In genomic region chr12:82554529-82554928, GRCh38 we compare ENCODE assay signal across 12 cellular contexts.
A peak's percentile ranks its signal among the peaks of the same experiment; 100 is the strongest.
DNase-seq lines count a peak whose midpoint lies in the region; ATAC-seq and TF ChIP-seq lines count a peak whose summit lies in the region.
"Had no signal": no experiment of that assay in that cellular context is flagged by ENCODE, and none has a peak within 500 bp of the region (broad histone marks: within the 10 kb centered on the region; RNA-seq: fewer than 3 reads in every experiment).

No MANE protein-coding gene starts in this region.

- H4K20me1 ChIP-seq in MM.1S (ENCODE audit: insufficient read depth, low read length) = no peaks in the 10 kb centered on the region
- H4K20me1 ChIP-seq in hepatocyte (ENCODE audit: insufficient read depth, poor library complexity, severe bottlenecking) = no peaks in the 10 kb centered on the region

- TF ChIP-seq CTCF in epithelial cell of proximal tubule (conservative IDR thresholded peaks at IDR 0.05; ENCODE audit: low read depth, low read length) (no peak), Peyer's patch (IDR thresholded peaks at IDR 0.05) (no peak), MM.1S (IDR thresholded peaks at IDR 0.05; ENCODE audit: low read length) (no peak), hepatocyte (IDR thresholded peaks at IDR 0.05; ENCODE audit: poor library complexity) (no peak)

- H3K9ac ChIP-seq in MM.1S (ENCODE audit: low read length) = no peak overlapping the region

- no peak overlapping the region for H2AFZ ChIP-seq in MM.1S (ENCODE audit: low read length)
- no peak overlapping the region for H2AFZ ChIP-seq in hepatocyte

- H3K4me2 ChIP-seq in MM.1S (ENCODE audit: low read depth, low read length) (no peak overlapping the region), hepatocyte (no peak overlapping the region)

- TF ChIP-seq POLR2A in GM18505 (IDR thresholded peaks at IDR 0.05; ENCODE audit: borderline replicate concordance, extremely low read depth, insufficient read depth, insufficient read length) = no peak
- TF ChIP-seq POLR2A in Peyer's patch (IDR thresholded peaks at IDR 0.05) = no peak

- H3K27ac ChIP-seq in Peyer's patch (no peak overlapping the region), MM.1S (ENCODE audit: low read length) (no peak overlapping the region), hepatocyte (no peak overlapping the region)
- H3K27ac ChIP-seq: cardiac muscle cell, ovary had no signal

- ATAC-seq in GM18505 (IDR thresholded peaks at IDR 0.05; ENCODE audit: unreplicated experiment) = peak; percentile 84
- ATAC-seq in GM21529 (IDR thresholded peaks at IDR 0.05; ENCODE audit: unreplicated experiment) = peak; percentile 84
- peak; percentile 85 for ATAC-seq in HG03354 (IDR thresholded peaks at IDR 0.05; ENCODE audit: poor library complexity, severe bottlenecking, unreplicated experiment)
- ATAC-seq: PC-3 had no signal

- DNase-seq in epithelial cell of proximal tubule (ENCODE audit: low read depth) (peak; percentile 50), NOMO-1 treated with DMSO at 0.1 percent for 48 hours (lab: John Stamatoyannopoulos, UW; ENCODE audit: unreplicated experiment) (no peak), Peyer's patch (no peak), MM.1S (no peak), hepatocyte (ENCODE audit: low spot score) (no peak)
- DNase-seq: activated T-cell treated with anti-CD3 and anti-CD28 coated beads, Interleukin-2, amount 50 U/mL, for 1 hour; ovary; PC-3 had no signal

- H3F3A ChIP-seq in MM.1S (ENCODE audit: insufficient read depth, low read length) = no peaks in the 10 kb centered on the region

- H3K36me3 ChIP-seq in Peyer's patch = no peaks in the 10 kb centered on the region
- H3K36me3 ChIP-seq in MM.1S (replicated peaks; ENCODE audit: insufficient read depth, low read length) = no peaks in the 10 kb centered on the region
- H3K36me3 ChIP-seq in hepatocyte (replicated peaks; ENCODE audit: insufficient read depth, low read depth) = no peaks in the 10 kb centered on the region
- H3K36me3 ChIP-seq: cardiac muscle cell, ovary had no signal

- H3K4me3 ChIP-seq in epithelial cell of proximal tubule (ENCODE audit: low read depth, low read length) = no peak overlapping the region
- H3K4me3 ChIP-seq in Peyer's patch = no peak overlapping the region
- H3K4me3 ChIP-seq in MM.1S (ENCODE audit: low read length) = no peak overlapping the region
- no peak overlapping the region for H3K4me3 ChIP-seq in hepatocyte
- H3K4me3 ChIP-seq: cardiac muscle cell, ovary had no signal

- H3K4me1 ChIP-seq in Peyer's patch = no peaks in the 10 kb centered on the region
- H3K4me1 ChIP-seq in MM.1S (ENCODE audit: low read length) = no peaks in the 10 kb centered on the region
- H3K4me1 ChIP-seq in hepatocyte (ENCODE audit: insufficient read depth) = no peaks in the 10 kb centered on the region

- H3K9me2 ChIP-seq in MM.1S (replicated peaks; ENCODE audit: insufficient read depth, low read length) (no peaks in the 10 kb centered on the region), hepatocyte (replicated peaks; ENCODE audit: insufficient read depth) (no peaks in the 10 kb centered on the region)

- no peaks in the 10 kb centered on the region for H3K27me3 ChIP-seq in Peyer's patch
- H3K27me3 ChIP-seq in MM.1S (replicated peaks; ENCODE audit: insufficient read depth, low read length) = no peaks in the 10 kb centered on the region
- H3K27me3 ChIP-seq in hepatocyte = no peaks in the 10 kb centered on the region
- H3K27me3 ChIP-seq: cardiac muscle cell, ovary had no signal

- no peaks in the 10 kb centered on the region for H3K79me2 ChIP-seq in MM.1S (ENCODE audit: low read length)
- H3K79me2 ChIP-seq in hepatocyte = no peaks in the 10 kb centered on the region

- H3K9me3 ChIP-seq in Peyer's patch = peaks cover 0 to 3% (median 0%) of the 10 kb centered on the region in 4 donors
- no peaks in the 10 kb centered on the region for H3K9me3 ChIP-seq in MM.1S (replicated peaks; ENCODE audit: insufficient read depth, low read length)
- H3K9me3 ChIP-seq in hepatocyte (ENCODE audit: low read depth) = no peaks in the 10 kb centered on the region
- H3K9me3 ChIP-seq: ovary had no signal

- WGBS in hepatocyte (ENCODE audit: low lambda C conversion rate, missing lambda C conversion rate) = 71% methylated on average over 2 of the region's 2 CpGs
